Comparison of ENCODE assay signal across 12 cellular contexts in genomic region chr6:37208793-37209192, GRCh38. TPM values are rescaled to one million over a fixed set of nuclear protein-coding genes. Genes with fewer than 3 reads are reported as not detected.
DNase-seq lines count a peak whose midpoint lies in the region; ATAC-seq and TF ChIP-seq lines count a peak whose summit lies in the region.
"Had no signal": no experiment of that assay in that cellular context is flagged by ENCODE, and none has a peak within 500 bp of the region (broad histone marks: within the 10 kb centered on the region; RNA-seq: fewer than 3 reads in every experiment).

No MANE protein-coding gene starts in this region.

- H3K9ac ChIP-seq in DND-41 (ENCODE audit: low read depth, low read length) (no peak overlapping the region; the same call in 1 of the 2 replicates), endodermal cell (ENCODE audit: extremely low read depth, low read length, poor library complexity, severe bottlenecking) (no peak overlapping the region)

- no peaks in the 10 kb centered on the region for H3K36me3 ChIP-seq in DND-41 (ENCODE audit: insufficient read depth, low read length)
- H3K36me3 ChIP-seq in endodermal cell (ENCODE audit: control insufficient read depth, insufficient read depth, low read length): no peaks in the 10 kb centered on the region
- H3K36me3 ChIP-seq: BE2C, SJCRH30 had no signal

- DNase-seq in activated naive CD4-positive, alpha-beta T cell treated with anti-CD3 and anti-CD28 coated beads, Interleukin-2, amount 10 ng/mL, durations not matched to agents 7 days and 5 days: no peak
- DNase-seq in activated naive CD4-positive, alpha-beta T cell treated with Interleukin-2 at 50 U/mL for 16 hours: no peak
- DNase-seq in DND-41 (no peak), endodermal cell (peak; percentile 14)
- no peak for DNase-seq in activated CD4-positive, alpha-beta memory T cell treated with anti-CD3 and anti-CD28 coated beads for 36 hours
- DNase-seq: BE2C, Caco-2, Karpas-422 had no signal

- no peak overlapping the region for H3K4me3 Mint-ChIP-seq in activated naive CD4-positive, alpha-beta T cell treated with anti-CD3 and anti-CD28 coated beads, Interleukin-2, amount 10 ng/mL, durations not matched to agents 7 days and 5 days
- no peak overlapping the region for H3K4me3 Mint-ChIP-seq in activated CD4-positive, alpha-beta memory T cell treated with anti-CD3 and anti-CD28 coated beads for 36 hours
- H3K4me3 Mint-ChIP-seq in endodermal cell: no peak overlapping the region
- H3K4me3 Mint-ChIP-seq: IgD-negative memory B cell had no signal

- H3K4me2 ChIP-seq in DND-41 (ENCODE audit: insufficient read depth, low read length): no peak overlapping the region

- no peaks in the 10 kb centered on the region for H3K9me3 Mint-ChIP-seq in activated naive CD4-positive, alpha-beta T cell treated with anti-CD3 and anti-CD28 coated beads, Interleukin-2, amount 10 ng/mL, durations not matched to agents 7 days and 5 days
- H3K9me3 Mint-ChIP-seq in activated CD4-positive, alpha-beta memory T cell treated with anti-CD3 and anti-CD28 coated beads for 36 hours: no peaks in the 10 kb centered on the region
- H3K9me3 Mint-ChIP-seq in endodermal cell: no peaks in the 10 kb centered on the region
- H3K9me3 Mint-ChIP-seq: IgD-negative memory B cell had no signal

- intact Hi-C loops in activated CD4-positive, alpha-beta memory T cell treated with anti-CD3 and anti-CD28 coated beads for 36 hours (cut with micrococcal nuclease): loop anchor here (1.0 to 10.0 kb wide), 4 partner anchors 36 to 454 kb away; partner anchors contain the start of gene C6orf89

- no peaks in the 10 kb centered on the region for H3K79me2 ChIP-seq in DND-41 (ENCODE audit: insufficient read depth, low read length)

- peak overlapping the region; percentile 95 for H3K27ac Mint-ChIP-seq in activated naive CD4-positive, alpha-beta T cell treated with anti-CD3 and anti-CD28 coated beads, Interleukin-2, amount 10 ng/mL, durations not matched to agents 7 days and 5 days
- peak overlapping the region; percentile 76 for H3K27ac Mint-ChIP-seq in activated CD4-positive, alpha-beta memory T cell treated with anti-CD3 and anti-CD28 coated beads for 36 hours
- no peak overlapping the region for H3K27ac Mint-ChIP-seq in endodermal cell

- peaks cover 4% of the 10 kb centered on the region for H3K36me3 Mint-ChIP-seq in activated naive CD4-positive, alpha-beta T cell treated with anti-CD3 and anti-CD28 coated beads, Interleukin-2, amount 10 ng/mL, durations not matched to agents 7 days and 5 days
- H3K36me3 Mint-ChIP-seq in activated CD4-positive, alpha-beta memory T cell treated with anti-CD3 and anti-CD28 coated beads for 36 hours: no peaks in the 10 kb centered on the region
- H3K36me3 Mint-ChIP-seq in endodermal cell (ENCODE audit: low read depth): no peaks in the 10 kb centered on the region
- H3K36me3 Mint-ChIP-seq: IgD-negative memory B cell had no signal

- WGBS in endodermal cell (ENCODE audit: insufficient coverage in 1 of 2, insufficient read length in 1 of 2), 2 experiments: 92 to 98% methylated on average over 6 to 7 of the region's 7 CpGs

- CTCF ChIA-PET in activated naive CD4-positive, alpha-beta T cell treated with anti-CD3 and anti-CD28 coated beads, Interleukin-2, amount 10 ng/mL, durations not matched to agents 7 days and 5 days (lab: Charles Lee): interaction anchor here (1.2 to 19.8 kb wide), 13 partner anchors 11 to 323 kb away, joined by 3 to 697 read pairs (median 18); partner anchors contain the start of gene PIM1
- CTCF ChIA-PET in activated CD4-positive, alpha-beta memory T cell treated with anti-CD3 and anti-CD28 coated beads for 36 hours (lab: Charles Lee): interaction anchor here (0.6 to 19.4 kb wide), 21 partner anchors 13 to 442 kb away, joined by 3 to 850 read pairs (median 6); partner anchors contain the start of genes C6orf89, MTCH1 and PIM1

- ATAC-seq in DND-41 (ENCODE audit: insufficient read depth, low read depth) (no peak), HG02759 (IDR thresholded peaks at IDR 0.05; ENCODE audit: unreplicated experiment) (no peak), GM21360 (IDR thresholded peaks at IDR 0.05; ENCODE audit: unreplicated experiment) (no peak)

- H3K27ac ChIP-seq in DND-41 (ENCODE audit: low read length) (peak overlapping the region; percentile 56), endodermal cell (ENCODE audit: low read depth, low read length) (no peak overlapping the region)
- H3K27ac ChIP-seq: SJCRH30 had no signal

- no peak overlapping the region for H2AFZ ChIP-seq in DND-41 (ENCODE audit: low read depth, low read length)

- H3K4me1 ChIP-seq in DND-41 (ENCODE audit: insufficient read depth, low read length) (peaks cover 72% of the 10 kb centered on the region), endodermal cell (ENCODE audit: control insufficient read depth, insufficient read depth, low read length) (no peaks in the 10 kb centered on the region)
- H3K4me1 ChIP-seq: BE2C had no signal

- POLR2A ChIA-PET in activated CD4-positive, alpha-beta memory T cell treated with anti-CD3 and anti-CD28 coated beads for 36 hours (lab: Charles Lee): interaction anchor here (0.8 to 2.5 kb wide), 9 partner anchors 35 to 323 kb away, joined by 3 to 13 read pairs (median 7); partner anchors contain the start of gene C6orf89

- no peaks in the 10 kb centered on the region for H3K27me3 Mint-ChIP-seq in activated naive CD4-positive, alpha-beta T cell treated with anti-CD3 and anti-CD28 coated beads, Interleukin-2, amount 10 ng/mL, durations not matched to agents 7 days and 5 days
- no peaks in the 10 kb centered on the region for H3K27me3 Mint-ChIP-seq in activated CD4-positive, alpha-beta memory T cell treated with anti-CD3 and anti-CD28 coated beads for 36 hours
- no peaks in the 10 kb centered on the region for H3K27me3 Mint-ChIP-seq in endodermal cell (ENCODE audit: insufficient read depth)

- no peaks in the 10 kb centered on the region for H3K27me3 ChIP-seq in DND-41 (ENCODE audit: insufficient read depth, low read length, poor library complexity)
- no peaks in the 10 kb centered on the region for H3K27me3 ChIP-seq in endodermal cell (ENCODE audit: control insufficient read depth, insufficient read depth, low read length, poor library complexity, severe bottlenecking)
- H3K27me3 ChIP-seq: BE2C, SJCRH30 had no signal

- TF ChIP-seq CTCF in DND-41 (IDR thresholded peaks at IDR 0.05; ENCODE audit: borderline replicate concordance, extremely low read depth, low read length, poor library complexity, severe bottlenecking) (no peak), endodermal cell (conservative IDR thresholded peaks at IDR 0.05) (no peak)

- H3K9me3 ChIP-seq in DND-41 (ENCODE audit: insufficient read depth, low read length, severe bottlenecking): no peaks in the 10 kb centered on the region
- no peaks in the 10 kb centered on the region for H3K9me3 ChIP-seq in endodermal cell (ENCODE audit: control insufficient read depth, low read length)
- H3K9me3 ChIP-seq: BE2C, Caco-2, SJCRH30 had no signal

- H3K4me3 ChIP-seq in DND-41 (ENCODE audit: low read depth in 1 of 2, low read length in 2 of 2) (no peak overlapping the region), endodermal cell (ENCODE audit: low read length) (no peak overlapping the region)
- H3K4me3 ChIP-seq: SJCRH30 had no signal

- no peaks in the 10 kb centered on the region for H4K20me1 ChIP-seq in DND-41 (ENCODE audit: insufficient read depth, low read length)

- peaks cover 65% of the 10 kb centered on the region for H3K4me1 Mint-ChIP-seq in activated naive CD4-positive, alpha-beta T cell treated with anti-CD3 and anti-CD28 coated beads, Interleukin-2, amount 10 ng/mL, durations not matched to agents 7 days and 5 days
- H3K4me1 Mint-ChIP-seq in activated CD4-positive, alpha-beta memory T cell treated with anti-CD3 and anti-CD28 coated beads for 36 hours (ENCODE audit: low read depth): peaks cover 59% of the 10 kb centered on the region
- peaks cover 1% of the 10 kb centered on the region for H3K4me1 Mint-ChIP-seq in endodermal cell

RNA-seq across cellular contexts. Expression of gene PIM1, which starts 38.8 kb away (rescaled TPM):
- total RNA-seq in activated CD4-positive, alpha-beta memory T cell treated with anti-CD3 and anti-CD28 coated beads for 36 hours: 100 to 1,000 TPM; 204 TPM
- total RNA-seq in endodermal cell: 10 to 100 TPM; 43.9 to 65.3 TPM
- 46.6 TPM for polyA plus RNA-seq in endodermal cell (2013, experiment 1 of 2)
- polyA plus RNA-seq in endodermal cell (2013, experiment 2 of 2): 45.2 TPM

RNA-seq across cellular contexts. Expression of gene TBC1D22B, which starts 48.8 kb away (rescaled TPM):
- total RNA-seq in activated CD4-positive, alpha-beta memory T cell treated with anti-CD3 and anti-CD28 coated beads for 36 hours: 10 to 100 TPM; 14.4 to 15.7 TPM
- 10 to 100 TPM; 13.8 to 20.1 TPM for total RNA-seq in endodermal cell
- polyA plus RNA-seq in endodermal cell (2013, experiment 1 of 2): 13.9 TPM
- polyA plus RNA-seq in endodermal cell (2013, experiment 2 of 2): 13.1 TPM

RNA-seq across cellular contexts. Expression of gene TMEM217, which starts 49.2 kb away (rescaled TPM):
- total RNA-seq in activated CD4-positive, alpha-beta memory T cell treated with anti-CD3 and anti-CD28 coated beads for 36 hours: 1 to 10 TPM; 2.2 to 3.3 TPM
- 1 to 10 TPM in 1 of 2 donors, under 1 TPM in 1; 0.95 to 1.6 TPM for total RNA-seq in endodermal cell
- 0.43 TPM for polyA plus RNA-seq in endodermal cell (2013, experiment 1 of 2)
- polyA plus RNA-seq in endodermal cell (2013, experiment 2 of 2): 0.41 TPM
- polyA plus RNA-seq: IgD-negative memory B cell had no signal
